17 cellular contexts compared by ENCODE assay signal in the genomic region with DNA sequence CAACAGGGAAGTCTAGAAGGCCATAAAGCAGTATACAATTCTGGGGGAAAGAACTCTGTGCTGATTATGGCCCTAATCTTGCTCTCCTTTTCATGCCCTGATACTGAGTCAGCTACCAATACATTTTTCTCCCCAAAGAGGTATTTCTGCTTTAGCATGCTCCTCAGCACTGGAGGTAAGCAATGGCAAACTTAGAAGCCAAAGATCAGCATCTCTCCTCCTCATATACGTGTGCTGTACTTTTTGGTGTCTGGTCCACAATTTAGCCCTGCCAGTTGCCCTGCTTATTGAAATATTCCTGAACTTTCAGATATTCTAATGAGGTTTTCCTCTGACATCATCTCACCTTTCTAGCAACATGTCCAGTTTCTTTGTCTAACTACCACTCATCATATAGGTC.
"Had no signal": no experiment of that assay in that cellular context is flagged by ENCODE, and none has a peak within 500 bp of the region (broad histone marks: within the 10 kb centered on the region; RNA-seq: fewer than 3 reads in every experiment).

No MANE protein-coding gene starts in this region.

- H3K9me3 ChIP-seq: esophagus muscularis mucosa, left lung, suprapubic skin, upper lobe of left lung had no signal

- H3K4me3 ChIP-seq: esophagus muscularis mucosa, left lung, suprapubic skin, upper lobe of left lung had no signal

- H3K4me1 Mint-ChIP-seq: brain, nephron progenitor cell had no signal

- H3K27ac ChIP-seq: esophagus muscularis mucosa, left lung, suprapubic skin, upper lobe of left lung, WERI-Rb-1 had no signal

- H3K4me1 ChIP-seq: esophagus muscularis mucosa, left lung, suprapubic skin, upper lobe of left lung had no signal

- ATAC-seq: activated CD8-positive, alpha-beta T cell treated with anti-CD3 and anti-CD28 coated beads, Interleukin-2, amount 10 ng/mL, durations not matched to agents 7 days and 5 days; left lung; stimulated activated naive CD8-positive, alpha-beta T cell treated with anti-CD3 and anti-CD28 coated beads, Interleukin-15, Interleukin-2, amounts not matched to agents 100 U/mL and 50 U/mL, for 24 hours had no signal

- H3K27ac Mint-ChIP-seq: activated CD8-positive, alpha-beta T cell treated with anti-CD3 and anti-CD28 coated beads, Interleukin-2, amount 10 ng/mL, durations not matched to agents 7 days and 5 days; activated naive CD4-positive, alpha-beta T cell treated with anti-CD3 and anti-CD28 coated beads for 36 hours; brain; endodermal cell; nephron progenitor cell had no signal

- H3K36me3 ChIP-seq: esophagus muscularis mucosa, left lung, suprapubic skin, upper lobe of left lung, WERI-Rb-1 had no signal

- H3K27me3 ChIP-seq: esophagus muscularis mucosa, left lung, suprapubic skin, upper lobe of left lung had no signal

- DNase-seq: activated CD4-positive, alpha-beta T cell treated with anti-CD3 and anti-CD28 coated beads for 4 hours; activated CD8-positive, alpha-beta T cell treated with anti-CD3 and anti-CD28 coated beads, Interleukin-2, amount 10 ng/mL, durations not matched to agents 7 days and 5 days; activated naive CD4-positive, alpha-beta T cell treated with anti-CD3 and anti-CD28 coated beads for 36 hours; endodermal cell; head of caudate nucleus; left lung; mesendoderm; nephron progenitor cell; stimulated activated CD4-positive, alpha-beta T cell treated with anti-CD3 and anti-CD28 coated beads, Interleukin-2, amount 100 ng/mL, for 48 hours; stimulated activated CD8-positive, alpha-beta memory T cell treated with anti-CD3 and anti-CD28 coated beads, Interleukin-4, amount 100 ng/mL, for 48 hours; stimulated activated naive CD8-positive, alpha-beta T cell treated with anti-CD3 and anti-CD28 coated beads, Interleukin-15, Interleukin-2, amounts not matched to agents 100 U/mL and 50 U/mL, for 24 hours; T-helper 1 cell; upper lobe of left lung; WERI-Rb-1 had no signal

- H3K36me3 Mint-ChIP-seq: brain had no signal

- H3K4me3 Mint-ChIP-seq: activated CD8-positive, alpha-beta T cell treated with anti-CD3 and anti-CD28 coated beads, Interleukin-2, amount 10 ng/mL, durations not matched to agents 7 days and 5 days; activated naive CD4-positive, alpha-beta T cell treated with anti-CD3 and anti-CD28 coated beads for 36 hours; brain; endodermal cell; nephron progenitor cell had no signal

- H3K9me3 Mint-ChIP-seq: endodermal cell, nephron progenitor cell had no signal
